Comparison of ENCODE assay signal across 9 cellular contexts in the genomic region with DNA sequence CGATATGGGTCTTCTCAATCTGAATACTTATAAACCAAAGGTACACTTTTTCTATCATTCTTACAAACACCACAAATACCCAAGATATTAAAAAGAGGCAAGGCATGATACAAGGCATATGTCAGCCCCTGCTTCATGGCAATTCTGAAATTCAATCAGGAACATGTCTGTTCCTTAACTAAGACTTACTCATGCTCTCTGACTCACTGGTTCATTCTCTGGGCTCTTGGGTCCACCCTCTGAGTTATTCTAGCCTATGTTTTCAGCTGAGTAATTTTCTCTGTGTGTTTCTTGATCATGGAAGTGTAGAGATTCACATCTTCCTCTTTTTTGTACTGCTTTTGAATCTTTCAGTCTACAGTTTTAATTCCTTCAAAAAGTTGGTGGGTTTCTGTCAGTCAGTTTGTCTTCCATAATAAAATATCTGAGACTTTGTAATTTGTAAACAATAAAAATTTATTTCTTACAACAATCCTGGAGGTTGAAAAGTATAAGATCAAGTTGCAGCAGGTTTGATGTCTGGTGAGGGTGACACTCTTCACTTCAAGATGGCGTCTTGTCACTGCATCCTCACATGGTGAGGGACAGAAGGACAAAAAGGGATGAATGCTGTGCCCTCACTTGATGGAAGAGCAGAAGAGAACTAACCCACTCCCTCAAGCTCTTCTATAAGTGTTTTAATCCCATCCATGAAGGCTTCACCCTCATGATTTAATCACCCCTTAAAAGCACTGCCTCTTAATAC.
A peak's percentile ranks its signal among the peaks of the same experiment; 100 is the strongest.
DNase-seq lines count a peak whose midpoint lies in the region; ATAC-seq and TF ChIP-seq lines count a peak whose summit lies in the region.
"Had no signal": no experiment of that assay in that cellular context is flagged by ENCODE, and none has a peak within 500 bp of the region (broad histone marks: within the 10 kb centered on the region; RNA-seq: fewer than 3 reads in every experiment).

No MANE protein-coding gene starts in this region.

- H3K9me3 ChIP-seq in RWPE2 (ENCODE audit: severe bottlenecking): no peaks in the 10 kb centered on the region

- ATAC-seq in GM18868 (IDR thresholded peaks at IDR 0.05; ENCODE audit: unreplicated experiment) (peak; percentile 88), RWPE2 (ENCODE audit: low read depth) (peak; percentile 100)
- ATAC-seq: left lobe of liver had no signal

- H3K27ac ChIP-seq in RWPE2 (ENCODE audit: poor library complexity, severe bottlenecking): no peak overlapping the region

- peaks cover 8% of the 10 kb centered on the region for H3K4me1 ChIP-seq in RWPE2 (ENCODE audit: insufficient read depth, poor library complexity, severe bottlenecking)

- CTCF ChIA-PET in HEK293T (lab: Yijun Ruan, JAX): interaction anchor here (0.6 kb wide), 1 partner anchor 53 kb away, joined by 4 read pairs; no protein-coding TSS in a partner anchor

- TF ChIP-seq CTCF in RWPE2 (IDR thresholded peaks at IDR 0.05; ENCODE audit: poor library complexity, severe bottlenecking) (peak; percentile 10), foreskin fibroblast (IDR thresholded peaks at IDR 0.05; ENCODE audit: low read depth, low read length) (no peak)

- H3K4me3 ChIP-seq in RWPE2 (ENCODE audit: severe bottlenecking): no peak overlapping the region
- no peak overlapping the region for H3K4me3 ChIP-seq in foreskin fibroblast (ENCODE audit: low read depth in 1 of 2, low read length in 2 of 2)

- DNase-seq in AG20443 (ENCODE audit: low spot score) (peak; percentile 69), RWPE2 (ENCODE audit: low spot score) (no peak), foreskin fibroblast (peak; percentile 78 to 91), T1000 (lab: John Stamatoyannopoulos, UW) (no peak), NCI-H69 (lab: John Stamatoyannopoulos, UW) (no peak), HEK293T (ENCODE audit: extremely low spot score) (no peak), medulla oblongata (ENCODE audit: extremely low spot score) (no peak)

- no peaks in the 10 kb centered on the region for H3K36me3 ChIP-seq in RWPE2 (ENCODE audit: low read depth)

- no peaks in the 10 kb centered on the region for H3K27me3 ChIP-seq in RWPE2 (ENCODE audit: insufficient read depth, poor library complexity, severe bottlenecking)

- POLR2A ChIA-PET in HEK293T (lab: Yijun Ruan, JAX): no interaction called here

TF ChIP-seq in HEK293T, 16 proteins besides CTCF, POLR2A, EP300 and RAD21:
- TF ChIP-seq ZNF384 (IDR thresholded peaks at IDR 0.05) (no peak), FOXK2 (IDR thresholded peaks at IDR 0.05) (no peak), NFRKB (IDR thresholded peaks at IDR 0.05) (no peak), L3MBTL2 (conservative IDR thresholded peaks at IDR 0.05) (no peak), SP1 (IDR thresholded peaks at IDR 0.05) (no peak), BHLHE40 (IDR thresholded peaks at IDR 0.05; ENCODE audit: borderline replicate concordance) (no peak), CTBP1 (IDR thresholded peaks at IDR 0.05; ENCODE audit: borderline replicate concordance) (no peak), ARNT (IDR thresholded peaks at IDR 0.05) (no peak), TARDBP (IDR thresholded peaks at IDR 0.05) (no peak), FOXM1 (IDR thresholded peaks at IDR 0.05; ENCODE audit: borderline replicate concordance) (no peak), ELF4 (IDR thresholded peaks at IDR 0.05) (no peak), LEF1 (IDR thresholded peaks at IDR 0.05; ENCODE audit: borderline replicate concordance) (no peak), SUZ12 (IDR thresholded peaks at IDR 0.05) (no peak), HDGF (IDR thresholded peaks at IDR 0.05; ENCODE audit: borderline replicate concordance) (no peak), FOXA1 (IDR thresholded peaks at IDR 0.05) (no peak)
- TF ChIP-seq, protein P1, sequence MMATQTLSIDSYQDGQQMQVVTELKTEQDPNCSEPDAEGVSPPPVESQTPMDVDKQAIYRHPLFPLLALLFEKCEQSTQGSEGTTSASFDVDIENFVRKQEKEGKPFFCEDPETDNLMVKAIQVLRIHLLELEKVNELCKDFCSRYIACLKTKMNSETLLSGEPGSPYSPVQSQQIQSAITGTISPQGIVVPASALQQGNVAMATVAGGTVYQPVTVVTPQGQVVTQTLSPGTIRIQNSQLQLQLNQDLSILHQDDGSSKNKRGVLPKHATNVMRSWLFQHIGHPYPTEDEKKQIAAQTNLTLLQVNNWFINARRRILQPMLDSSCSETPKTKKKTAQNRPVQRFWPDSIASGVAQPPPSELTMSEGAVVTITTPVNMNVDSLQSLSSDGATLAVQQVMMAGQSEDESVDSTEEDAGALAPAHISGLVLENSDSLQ (IDR thresholded peaks at IDR 0.05): no peak
TF ChIP-seq in HEK293T: peak in this region for 0.

Comparison
In these comparisons a context has a peak if more than half of its experiments do, and no peak if none do; other contexts are left out.
1. DNase-seq: peak in AG20443 (single experiment) and foreskin fibroblast (2 of 2); none in RWPE2 (single experiment), T1000 (single experiment), NCI-H69 (single experiment), HEK293T (single experiment) and medulla oblongata (single experiment).